In genomic region chr11:122505304-122506006, GRCh38 we compare ENCODE assay signal across 8 cellular contexts.
DNase-seq lines count a peak whose midpoint lies in the region; ATAC-seq and TF ChIP-seq lines count a peak whose summit lies in the region.

No MANE protein-coding gene starts in this region.

- H3K4me1 ChIP-seq in cardiac muscle cell (ENCODE audit: low read depth): no peaks in the 10 kb centered on the region

- no peaks in the 10 kb centered on the region for H3K9me3 Mint-ChIP-seq in activated naive CD8-positive, alpha-beta T cell treated with anti-CD3 and anti-CD28 coated beads for 36 hours

- H3K27ac ChIP-seq in cardiac muscle cell: no peak overlapping the region

- H3K27me3 Mint-ChIP-seq in activated naive CD8-positive, alpha-beta T cell treated with anti-CD3 and anti-CD28 coated beads for 36 hours: peaks cover 35% of the 10 kb centered on the region

- ATAC-seq in GM21390 (IDR thresholded peaks at IDR 0.05; ENCODE audit: unreplicated experiment) (peak; percentile 92), GM19397 (IDR thresholded peaks at IDR 0.05; ENCODE audit: unreplicated experiment) (no peak)

- H3K36me3 Mint-ChIP-seq in activated naive CD8-positive, alpha-beta T cell treated with anti-CD3 and anti-CD28 coated beads for 36 hours: no peaks in the 10 kb centered on the region

- no peaks in the 10 kb centered on the region for H3K4me1 Mint-ChIP-seq in activated naive CD8-positive, alpha-beta T cell treated with anti-CD3 and anti-CD28 coated beads for 36 hours

- H3K27me3 ChIP-seq in cardiac muscle cell: no peaks in the 10 kb centered on the region

- no peaks in the 10 kb centered on the region for H3K9me3 ChIP-seq in cardiac muscle cell (ENCODE audit: low read depth)

- DNase-seq in COR-L47 (lab: John Stamatoyannopoulos, UW) (peak; percentile 39), LNCaP clone FGC (ENCODE audit: low read depth) (peak; percentile 8), SHP77 treated with DMSO at 0.1 percent for 48 hours (lab: John Stamatoyannopoulos, UW) (peak; percentile 1), cardiac muscle cell (ENCODE audit: low read depth in 1 of 2, low spot score in 1 of 2) (peak; percentile 90 to 95), pons (ENCODE audit: low spot score) (peak; percentile 89)
- peak; percentile 37 for DNase-seq in activated naive CD8-positive, alpha-beta T cell treated with anti-CD3 and anti-CD28 coated beads for 36 hours

- no peak overlapping the region for H3K4me3 Mint-ChIP-seq in activated naive CD8-positive, alpha-beta T cell treated with anti-CD3 and anti-CD28 coated beads for 36 hours

- H3K27ac Mint-ChIP-seq in activated naive CD8-positive, alpha-beta T cell treated with anti-CD3 and anti-CD28 coated beads for 36 hours: no peak overlapping the region

- TF ChIP-seq CTCF in LNCaP clone FGC (IDR thresholded peaks at IDR 0.05; ENCODE audit: control insufficient read depth, extremely low read depth, insufficient read depth) (peak; percentile 90), cardiac muscle cell (IDR thresholded peaks at IDR 0.05; ENCODE audit: low read depth, low read length) (peak; percentile 93)

- no peak overlapping the region for H3K4me3 ChIP-seq in LNCaP clone FGC (ENCODE audit: low read depth, low read length)
- H3K4me3 ChIP-seq in cardiac muscle cell: no peak overlapping the region

- no peaks in the 10 kb centered on the region for H3K36me3 ChIP-seq in cardiac muscle cell

Comparison
In these comparisons a context has a peak if more than half of its experiments do, and no peak if none do; other contexts are left out.
1. DNase-seq: peak in every context shown above with its lines; median percentile 92 in cardiac muscle cell; 89 in pons; 39 in COR-L47; 37 in activated naive CD8-positive, alpha-beta T cell treated with anti-CD3 and anti-CD28 coated beads for 36 hours; 8 in LNCaP clone FGC; 1 in SHP77 treated with DMSO at 0.1 percent for 48 hours.